ENCODE assay signal across 26 cellular contexts in the genomic region with DNA sequence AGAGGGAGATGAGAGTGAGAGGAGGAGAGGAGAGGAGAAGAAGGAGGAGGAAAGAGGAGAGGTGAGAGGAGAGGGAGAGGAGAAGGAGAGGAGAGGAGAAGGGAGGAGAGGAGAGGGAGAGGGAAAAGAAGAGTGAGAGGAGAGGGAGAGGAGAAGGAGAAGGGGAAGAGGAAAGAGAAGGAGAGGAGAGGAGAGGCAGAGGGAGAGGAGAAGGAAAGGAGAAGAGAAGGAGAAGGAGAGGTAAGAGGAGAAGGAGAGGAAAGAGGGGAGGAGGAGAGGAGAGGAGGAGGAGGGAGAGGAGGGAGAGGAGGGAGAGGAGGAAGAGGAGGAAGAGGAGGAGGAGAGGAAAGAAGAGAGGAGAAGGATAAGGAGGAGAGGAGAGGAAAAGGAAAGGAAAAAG.
DNase-seq lines count a peak whose midpoint lies in the region; ATAC-seq and TF ChIP-seq lines count a peak whose summit lies in the region.
"Had no signal": no experiment of that assay in that cellular context is flagged by ENCODE, and none has a peak within 500 bp of the region (broad histone marks: within the 10 kb centered on the region; RNA-seq: fewer than 3 reads in every experiment).

No MANE protein-coding gene starts in this region.

- H3K27me3 Mint-ChIP-seq in central memory CD8-positive, alpha-beta T cell, result no peaks in the 10 kb centered on the region
- H3K27me3 Mint-ChIP-seq: CD4-positive, alpha-beta memory T cell; CD4-positive, CD25-positive, alpha-beta regulatory T cell; CD8-positive, alpha-beta memory T cell had no signal

- TF ChIP-seq CTCF in left ventricle myocardium inferior (IDR thresholded peaks at IDR 0.05; ENCODE audit: borderline replicate concordance), result no peak
- TF ChIP-seq CTCF in HEK293 (tag by site-specific recombination; IDR thresholded peaks at IDR 0.05), result no peak

- H3K9me3 ChIP-seq in left ventricle myocardium inferior (replicated peaks) (no peaks in the 10 kb centered on the region), HEK293 (ENCODE audit: control insufficient read depth, insufficient read depth, low read depth, low read length) (no peaks in the 10 kb centered on the region)
- H3K9me3 ChIP-seq: A549, BE2C, BLaER1 had no signal

- no peaks in the 10 kb centered on the region for H3K4me1 ChIP-seq in left ventricle myocardium inferior
- H3K4me1 ChIP-seq in HEK293 (ENCODE audit: control insufficient read depth, insufficient read depth, low read length), result no peaks in the 10 kb centered on the region
- H3K4me1 ChIP-seq: A549, BE2C, BLaER1 had no signal

- H3K4me3 ChIP-seq in left ventricle myocardium inferior, result no peak overlapping the region
- H3K4me3 ChIP-seq in HEK293 (ENCODE audit: low read depth, low read length), result no peak overlapping the region
- H3K4me3 ChIP-seq: A549, BLaER1, GM12878 had no signal

- H3K27ac Mint-ChIP-seq in central memory CD8-positive, alpha-beta T cell (ENCODE audit: low read depth), result peak overlapping the region; percentile 21
- H3K27ac Mint-ChIP-seq: CD4-positive, CD25-positive, alpha-beta regulatory T cell; CD8-positive, alpha-beta memory T cell had no signal

- H3K4me1 Mint-ChIP-seq in central memory CD8-positive, alpha-beta T cell, result no peaks in the 10 kb centered on the region
- H3K4me1 Mint-ChIP-seq: CD14-positive monocyte; CD8-positive, alpha-beta memory T cell had no signal

- CTCF ChIA-PET in HEK293 (lab: Yijun Ruan, JAX), result no interaction called here

- no peak for ATAC-seq in left ventricle myocardium superior
- no peak for ATAC-seq in central memory CD8-positive, alpha-beta T cell (replicated peaks; ENCODE audit: extremely low read depth, poor library complexity, severe bottlenecking)
- ATAC-seq in HG02884 (IDR thresholded peaks at IDR 0.05; ENCODE audit: unreplicated experiment), result no peak
- ATAC-seq in sciatic nerve, result no peak
- ATAC-seq: A549, GM12878 had no signal

- DNase-seq in left ventricle myocardium inferior (no peak), left ventricle myocardium superior (no peak), left kidney (ENCODE audit: low read depth, low spot score) (peak; percentile 21), NCI-H510A treated with DMSO at 0.1 percent for 48 hours (lab: John Stamatoyannopoulos, UW) (no peak), sciatic nerve (ENCODE audit: low spot score) (no peak)
- no peak for DNase-seq in central memory CD8-positive, alpha-beta T cell (ENCODE audit: low spot score in 2 of 2)
- DNase-seq: BE2C; C1 segment of cervical spinal cord; CD4-positive, alpha-beta memory T cell; CD4-positive, CD25-positive, alpha-beta regulatory T cell; CD8-positive, alpha-beta memory T cell; COR-L47; DMS 273 treated with DMSO at 0.1 percent for 48 hours; DMS153; DMS53; DMS79; DND-41; EL; GDM1 had no signal

- no peaks in the 10 kb centered on the region for H3K9me3 Mint-ChIP-seq in central memory CD8-positive, alpha-beta T cell
- H3K9me3 Mint-ChIP-seq: CD8-positive, alpha-beta memory T cell had no signal

- no peaks in the 10 kb centered on the region for H3K36me3 ChIP-seq in left ventricle myocardium inferior
- no peaks in the 10 kb centered on the region for H3K36me3 ChIP-seq in HEK293 (ENCODE audit: control insufficient read depth in 2 of 2, insufficient read depth in 1 of 2, low read length in 2 of 2)
- H3K36me3 ChIP-seq: BE2C, BLaER1 had no signal

- intact Hi-C loops in left ventricle myocardium inferior (cut with micrococcal nuclease) (no loop called here), left ventricle myocardium superior (cut with micrococcal nuclease) (no loop called here), sciatic nerve (cut with DNase I) (no loop called here)

- H3K36me3 Mint-ChIP-seq in central memory CD8-positive, alpha-beta T cell (ENCODE audit: insufficient read depth), result peaks cover 14% of the 10 kb centered on the region

- H3K27me3 ChIP-seq in left ventricle myocardium inferior (ENCODE audit: low read depth), result no peaks in the 10 kb centered on the region
- H3K27me3 ChIP-seq: BE2C, BLaER1 had no signal

- H3K4me3 Mint-ChIP-seq in central memory CD8-positive, alpha-beta T cell, result no peak overlapping the region
- H3K4me3 Mint-ChIP-seq: CD4-positive, alpha-beta memory T cell; CD4-positive, CD25-positive, alpha-beta regulatory T cell; CD8-positive, alpha-beta memory T cell had no signal

- H3K27ac ChIP-seq in left ventricle myocardium inferior (replicated peaks), result peak overlapping the region; percentile 36
- H3K27ac ChIP-seq in HEK293 (ENCODE audit: extremely low read depth, low read depth, low read length), result no peak overlapping the region
- H3K27ac ChIP-seq: 22Rv1, A549, BLaER1 had no signal

- POLR2A ChIA-PET in HEK293 (lab: Yijun Ruan, JAX), result no interaction called here

TF ChIP-seq in HEK293, 187 proteins besides CTCF, POLR2A, EP300 and RAD21 (continues in another document):
- TF ChIP-seq ZBTB48 (tag by site-specific recombination; IDR thresholded peaks at IDR 0.05) (no peak), ZNF473 (tag by site-specific recombination; IDR thresholded peaks at IDR 0.05) (peak; percentile 34; the same call in 1 of the 2 replicates), ZBTB11 (tag by site-specific recombination; conservative IDR thresholded peaks at IDR 0.05; ENCODE audit: low read depth) (no peak), ZNF366 (tag by site-specific recombination; conservative IDR thresholded peaks at IDR 0.05) (peak; percentile 87), ZNF398 (tag by site-specific recombination; IDR thresholded peaks at IDR 0.05) (no peak), ZNF785 (tag by site-specific recombination; IDR thresholded peaks at IDR 0.05) (peak; percentile 50; the same call in 1 of the 2 replicates), ZNF513 (tag by site-specific recombination; IDR thresholded peaks at IDR 0.05) (peak; percentile 78), ZNF394 (tag by site-specific recombination; IDR thresholded peaks at IDR 0.05; ENCODE audit: borderline replicate concordance) (no peak)
